Comparison of ENCODE assay signal across 1 cellular context in genomic region chr9:98280574-98280973, GRCh38.
TF ChIP-seq lines count a peak whose summit lies in the region.

No MANE protein-coding gene starts in this region.

TF ChIP-seq in HEK293, 187 proteins besides CTCF, POLR2A, EP300 and RAD21 (continued from another document):
- TF ChIP-seq ZBTB11 (tag by site-specific recombination; conservative IDR thresholded peaks at IDR 0.05; ENCODE audit: low read depth): no peak
- TF ChIP-seq ZNF596 (tag by site-specific recombination; IDR thresholded peaks at IDR 0.05): no peak; the same call in 1 of the 2 replicates
- 0 out of 2 replicates have a peak, but pooled peaks have one; percentile 27 for TF ChIP-seq ZNF146 (tag by site-specific recombination; IDR thresholded peaks at IDR 0.05)
- TF ChIP-seq ZSCAN30 (tag by site-specific recombination; IDR thresholded peaks at IDR 0.05): peak; percentile 87; the same call in 1 of the 2 replicates
- no peak for TF ChIP-seq ZNF354C (tag by site-specific recombination; IDR thresholded peaks at IDR 0.05; ENCODE audit: borderline replicate concordance, low read depth)
- TF ChIP-seq ZNF24 (tag by site-specific recombination; IDR thresholded peaks at IDR 0.05): peak; percentile 98
- peak; percentile 76 for TF ChIP-seq ZNF423 (tag by site-specific recombination; IDR thresholded peaks at IDR 0.05)
- no peak for TF ChIP-seq ZNF623 (tag by site-specific recombination; IDR thresholded peaks at IDR 0.05)
- TF ChIP-seq PATZ1 (tag by site-specific recombination; IDR thresholded peaks at IDR 0.05): peak; percentile 28; the same call in 1 of the 2 replicates
- TF ChIP-seq ZFP37 (tag by site-specific recombination; IDR thresholded peaks at IDR 0.05): no peak
- TF ChIP-seq KLF10 (tag by site-specific recombination; IDR thresholded peaks at IDR 0.05): 0 out of 2 replicates have a peak, but pooled peaks have one; percentile 57
- TF ChIP-seq ZNF2 (tag by site-specific recombination; IDR thresholded peaks at IDR 0.05): no peak
